ENCODE assay signal across 8 cellular contexts in genomic region chr12:132828706-132829534, GRCh38. TPM values are rescaled to one million over a fixed set of nuclear protein-coding genes. Genes with fewer than 3 reads are reported as not detected.
DNase-seq lines count a peak whose midpoint lies in the region; ATAC-seq and TF ChIP-seq lines count a peak whose summit lies in the region.

Gene GOLGA3, minus strand, starts transcription at chr12:132828869. Its CDS starts 6,741 bp downstream, at chr12:132822128.

- H3K36me3 ChIP-seq in ES-I3 (ENCODE audit: insufficient read depth, low read length) (peaks cover 9% of the 10 kb centered on the region), HAP-1 (replicated peaks) (peaks cover 29% of the 10 kb centered on the region), MM.1S (replicated peaks; ENCODE audit: insufficient read depth, low read length) (no peaks in the 10 kb centered on the region), neural cell (ENCODE audit: insufficient read depth, low read length) (no peaks in the 10 kb centered on the region)

- H3K79me2 ChIP-seq in MM.1S (ENCODE audit: low read length), result peaks cover 27% of the 10 kb centered on the region
- peaks cover 24% of the 10 kb centered on the region for H3K79me2 ChIP-seq in neural cell (replicated peaks; ENCODE audit: insufficient read depth, low read length)

- H3K27me3 ChIP-seq in HAP-1 (ENCODE audit: low read depth) (no peaks in the 10 kb centered on the region), MM.1S (replicated peaks; ENCODE audit: insufficient read depth, low read length) (no peaks in the 10 kb centered on the region), neural cell (ENCODE audit: insufficient read depth, low read depth, low read length) (no peaks in the 10 kb centered on the region)

- peak; percentile 93 for ATAC-seq in stimulated activated naive CD8-positive, alpha-beta T cell treated with anti-CD3 and anti-CD28 coated beads, Interleukin-15, amount 100 ng/mL, for 72 hours

- H3K4me1 ChIP-seq in ES-I3 (ENCODE audit: insufficient read depth, low read length) (no peaks in the 10 kb centered on the region), HAP-1 (peaks cover 5% of the 10 kb centered on the region; the same call in 1 of the 2 replicates), MM.1S (ENCODE audit: low read length) (no peaks in the 10 kb centered on the region)

- H3K4me2 ChIP-seq in MM.1S (ENCODE audit: low read depth, low read length) (peak within 1 kb of the TSS; percentile 52; the same call in 1 of the 2 replicates), neural cell (ENCODE audit: low read length) (peak within 1 kb of the TSS; percentile 82)

- peak within 1 kb of the TSS; percentile 100 for H3K27ac Mint-ChIP-seq in stimulated activated naive CD8-positive, alpha-beta T cell treated with anti-CD3 and anti-CD28 coated beads, Interleukin-15, amount 100 ng/mL, for 72 hours

- H3K9me3 Mint-ChIP-seq in stimulated activated naive CD8-positive, alpha-beta T cell treated with anti-CD3 and anti-CD28 coated beads, Interleukin-15, amount 100 ng/mL, for 72 hours, result no peaks in the 10 kb centered on the region

- peak; percentile 69 for TF ChIP-seq EP300 in neural cell (conservative IDR thresholded peaks at IDR 0.05; ENCODE audit: poor library complexity, severe bottlenecking)

- H3K27me3 Mint-ChIP-seq in stimulated activated naive CD8-positive, alpha-beta T cell treated with anti-CD3 and anti-CD28 coated beads, Interleukin-15, amount 100 ng/mL, for 72 hours, result no peaks in the 10 kb centered on the region

- DNase-seq in HAP-1 (ENCODE audit: low spot score in 2 of 2) (peak; percentile 77 to 93), MM.1S (peak; percentile 85), SHP77 treated with DMSO at 0.1 percent for 48 hours (lab: John Stamatoyannopoulos, UW) (peak; percentile 82), fibroblast of villous mesenchyme (ENCODE audit: low read depth) (peak; percentile 96)
- peak; percentile 98 for DNase-seq in activated effector memory CD4-positive, alpha-beta T cell treated with anti-CD3 and anti-CD28 coated beads, Interleukin-2, amount 50 U/mL, for 16 hours
- DNase-seq in stimulated activated naive CD8-positive, alpha-beta T cell treated with anti-CD3 and anti-CD28 coated beads, Interleukin-15, amount 100 ng/mL, for 72 hours, result peak; percentile 93 to 95

- H3K9ac ChIP-seq in ES-I3 (ENCODE audit: low read depth, low read length) (peak within 1 kb of the TSS; percentile 96), MM.1S (ENCODE audit: low read length) (peak within 1 kb of the TSS; percentile 83), neural cell (ENCODE audit: low read length) (peak within 1 kb of the TSS; percentile 79)

- H3F3A ChIP-seq in MM.1S (ENCODE audit: insufficient read depth, low read length) (no peaks in the 10 kb centered on the region), neural cell (ENCODE audit: insufficient read depth, low read length, poor library complexity, severe bottlenecking) (peaks cover 3% of the 10 kb centered on the region)

- H3K4me3 ChIP-seq in HAP-1 (peak within 1 kb of the TSS; percentile 78), MM.1S (ENCODE audit: low read length) (peak within 1 kb of the TSS; percentile 76), fibroblast of villous mesenchyme (ENCODE audit: low read depth, low read length) (peak within 1 kb of the TSS; percentile 98), neural cell (ENCODE audit: low read length) (peak within 1 kb of the TSS; percentile 98)

- peak within 1 kb of the TSS; percentile 98 to 99 for H3K4me3 Mint-ChIP-seq in stimulated activated naive CD8-positive, alpha-beta T cell treated with anti-CD3 and anti-CD28 coated beads, Interleukin-15, amount 100 ng/mL, for 72 hours

- H2AFZ ChIP-seq in MM.1S (ENCODE audit: low read length) (peak within 1 kb of the TSS; percentile 82), neural cell (ENCODE audit: low read depth, low read length) (peak within 1 kb of the TSS; percentile 88)

- in situ Hi-C loops in HAP-1 (cut with MboI; ENCODE audit: low sequenced_read_pairs), result no loop called here

- H3K27ac ChIP-seq in MM.1S (ENCODE audit: low read length) (peak within 1 kb of the TSS; percentile 75), neural cell (ENCODE audit: low read length) (peak within 1 kb of the TSS; percentile 88)

- TF ChIP-seq CTCF in MM.1S (IDR thresholded peaks at IDR 0.05; ENCODE audit: low read length), result no peak
- no peak for TF ChIP-seq CTCF in fibroblast of villous mesenchyme (IDR thresholded peaks at IDR 0.05; ENCODE audit: insufficient read depth, low read depth, low read length)
- TF ChIP-seq CTCF in neural cell (IDR thresholded peaks at IDR 0.05; ENCODE audit: poor library complexity, severe bottlenecking), result no peak

- peaks cover 55% of the 10 kb centered on the region for H3K4me1 Mint-ChIP-seq in stimulated activated naive CD8-positive, alpha-beta T cell treated with anti-CD3 and anti-CD28 coated beads, Interleukin-15, amount 100 ng/mL, for 72 hours

- H4K20me1 ChIP-seq in MM.1S (ENCODE audit: insufficient read depth, low read length) (no peaks in the 10 kb centered on the region), neural cell (ENCODE audit: insufficient read depth) (no peaks in the 10 kb centered on the region)

- H3K9me2 ChIP-seq in MM.1S (replicated peaks; ENCODE audit: insufficient read depth, low read length), result no peaks in the 10 kb centered on the region
- H3K9me2 ChIP-seq in neural cell (ENCODE audit: insufficient read depth, low read length), result no peaks in the 10 kb centered on the region

- no peak for TF ChIP-seq RAD21 in neural cell (conservative IDR thresholded peaks at IDR 0.05)

- no peaks in the 10 kb centered on the region for H3K9me3 ChIP-seq in ES-I3 (ENCODE audit: control insufficient read depth, insufficient read depth, low read length)
- peaks cover 4% of the 10 kb centered on the region; the same call in 1 of the 2 replicates for H3K9me3 ChIP-seq in HAP-1
- no peaks in the 10 kb centered on the region for H3K9me3 ChIP-seq in MM.1S (replicated peaks; ENCODE audit: insufficient read depth, low read length)
- no peaks in the 10 kb centered on the region for H3K9me3 ChIP-seq in neural cell (ENCODE audit: low read length)

TF ChIP-seq in neural cell, 6 proteins besides CTCF, POLR2A, EP300 and RAD21:
- TF ChIP-seq REST (IDR thresholded peaks at IDR 0.05; ENCODE audit: borderline replicate concordance) (peak; percentile 43), EZH2 (IDR thresholded peaks at IDR 0.05; ENCODE audit: borderline replicate concordance, insufficient read depth, low read length, poor library complexity, severe bottlenecking) (no peak), SMC3 (conservative IDR thresholded peaks at IDR 0.05; ENCODE audit: poor library complexity) (no peak), MXI1 (conservative IDR thresholded peaks at IDR 0.05; ENCODE audit: poor library complexity, severe bottlenecking) (peak; percentile 87), TAF1 (IDR thresholded peaks at IDR 0.05; ENCODE audit: low read depth) (no peak), POLR2AphosphoS5 (IDR thresholded peaks at IDR 0.05) (peak; percentile 70)

RNA-seq across cellular contexts. Expression of gene GOLGA3, which starts in this region (rescaled TPM):
- total RNA-seq in fibroblast of villous mesenchyme, result 133 and 148 TPM in 2 replicates
- 16.7 and 20.2 TPM in 2 replicates for polyA plus RNA-seq in neural cell
- 66.7 and 76.9 TPM in 2 replicates for polyA minus RNA-seq in neural cell

Comparison
In these comparisons a context has a peak if more than half of its experiments do, and no peak if none do; other contexts are left out.
1. Peak in every context shown above with its lines: DNase-seq, ATAC-seq, H3K4me3 ChIP-seq and H3K27ac ChIP-seq.